ENCODE assay signal across 10 cellular contexts in the genomic region with DNA sequence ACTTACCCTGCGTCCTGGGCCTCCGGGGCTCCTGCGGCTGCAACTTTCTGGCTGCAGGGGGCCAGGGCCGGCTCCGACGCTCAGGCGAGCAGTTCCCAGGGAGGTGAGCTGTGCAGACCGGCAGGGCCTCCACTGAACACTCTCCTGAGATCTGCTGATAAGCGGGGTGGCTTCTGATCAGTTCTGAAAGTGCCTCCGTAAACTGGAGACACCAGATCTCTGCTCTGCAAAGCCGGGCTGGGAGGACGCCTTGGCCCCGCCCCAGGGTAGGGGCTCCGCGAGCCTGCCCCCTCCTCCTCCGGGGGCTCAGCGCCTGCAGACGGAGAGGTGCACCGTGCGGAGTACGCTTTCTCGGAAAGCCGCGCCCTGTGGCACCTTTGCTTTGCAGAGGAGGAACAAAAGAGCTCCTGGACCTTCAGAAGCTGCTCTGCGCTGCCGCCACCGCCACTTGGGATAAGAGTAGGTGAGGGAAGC.
DNase-seq lines count a peak whose midpoint lies in the region; ATAC-seq, FAIRE-seq and TF ChIP-seq lines count a peak whose summit lies in the region.
"Had no signal": no experiment of that assay in that cellular context is flagged by ENCODE, and none has a peak within 500 bp of the region (broad histone marks: within the 10 kb centered on the region; RNA-seq: fewer than 3 reads in every experiment).

No MANE protein-coding gene starts in this region.

- intact Hi-C loops in activated naive CD4-positive, alpha-beta T cell treated with anti-CD3 and anti-CD28 coated beads for 36 hours (cut with micrococcal nuclease), result loop anchor here (5.0 kb wide), 1 partner anchor 111 kb away; no protein-coding TSS in a partner anchor
- intact Hi-C loops in left colon (cut with DNase I, micrococcal nuclease), result no loop called here

- no peak for TF ChIP-seq POLR2A in H54 (IDR thresholded peaks at IDR 0.05; ENCODE audit: low read depth, low read length)

- FAIRE-seq in H54 (lab: Jason Lieb, UNC), result no peak

- peaks cover 6% of the 10 kb centered on the region for H3K4me1 Mint-ChIP-seq in activated naive CD4-positive, alpha-beta T cell treated with anti-CD3 and anti-CD28 coated beads for 36 hours (ENCODE audit: low read depth)
- peaks cover 5% of the 10 kb centered on the region for H3K4me1 Mint-ChIP-seq in type B pancreatic cell (ENCODE audit: unreplicated experiment)
- H3K4me1 Mint-ChIP-seq: memory B cell had no signal

- H3K9me3 Mint-ChIP-seq in activated naive CD4-positive, alpha-beta T cell treated with anti-CD3 and anti-CD28 coated beads for 36 hours, result no peaks in the 10 kb centered on the region
- H3K9me3 Mint-ChIP-seq in type B pancreatic cell, result no peaks in the 10 kb centered on the region
- H3K9me3 Mint-ChIP-seq: memory B cell had no signal

- peak; percentile 25 for DNase-seq in activated naive CD4-positive, alpha-beta T cell treated with anti-CD3 and anti-CD28 coated beads for 36 hours
- no peak for DNase-seq in activated naive CD4-positive, alpha-beta T cell treated with Interleukin-2 at 50 U/mL for 16 hours
- DNase-seq in astrocyte of the hippocampus (ENCODE audit: low read depth, low spot score) (peak; percentile 70), left colon (peak in 1 of 2 donors; percentile 55), type B pancreatic cell (ENCODE audit: extremely low spot score, unreplicated experiment) (no peak), H54 (ENCODE audit: insufficient read length, low spot score) (no peak), A172 (ENCODE audit: low spot score) (no peak)

- H3K27me3 Mint-ChIP-seq in activated naive CD4-positive, alpha-beta T cell treated with anti-CD3 and anti-CD28 coated beads for 36 hours (ENCODE audit: low read depth), result no peaks in the 10 kb centered on the region
- no peaks in the 10 kb centered on the region for H3K27me3 Mint-ChIP-seq in type B pancreatic cell
- H3K27me3 Mint-ChIP-seq: memory B cell had no signal

- H3K27ac Mint-ChIP-seq in activated naive CD4-positive, alpha-beta T cell treated with anti-CD3 and anti-CD28 coated beads for 36 hours, result no peak overlapping the region
- H3K27ac Mint-ChIP-seq in type B pancreatic cell, result peak overlapping the region; percentile 9
- H3K27ac Mint-ChIP-seq: memory B cell had no signal

- CTCF ChIA-PET in activated naive CD4-positive, alpha-beta T cell treated with anti-CD3 and anti-CD28 coated beads for 36 hours (lab: Charles Lee), result interaction anchor here (0.9 to 1.7 kb wide), 2 partner anchors 9 to 11 kb away, joined by 3 to 4 read pairs; no protein-coding TSS in a partner anchor

- TF ChIP-seq CTCF in type B pancreatic cell (conservative IDR thresholded peaks at IDR 0.05), result peak; percentile 62

- no peak overlapping the region for H3K4me3 Mint-ChIP-seq in activated naive CD4-positive, alpha-beta T cell treated with anti-CD3 and anti-CD28 coated beads for 36 hours
- peak overlapping the region; percentile 79 for H3K4me3 Mint-ChIP-seq in type B pancreatic cell
- H3K4me3 Mint-ChIP-seq: memory B cell had no signal

- ATAC-seq in left colon (peak; percentile 89), GM21367 (IDR thresholded peaks at IDR 0.05; ENCODE audit: unreplicated experiment) (no peak)
- ATAC-seq: Panc1 had no signal

- H3K36me3 Mint-ChIP-seq in activated naive CD4-positive, alpha-beta T cell treated with anti-CD3 and anti-CD28 coated beads for 36 hours (ENCODE audit: low read depth), result peaks cover 4% of the 10 kb centered on the region
- no peaks in the 10 kb centered on the region for H3K36me3 Mint-ChIP-seq in type B pancreatic cell

Comparison
In these comparisons a context has a peak if more than half of its experiments do, and no peak if none do; other contexts are left out.
1. DNase-seq: peak in activated naive CD4-positive, alpha-beta T cell treated with anti-CD3 and anti-CD28 coated beads for 36 hours (single experiment) and astrocyte of the hippocampus (single experiment); none in activated naive CD4-positive, alpha-beta T cell treated with Interleukin-2 at 50 U/mL for 16 hours (single experiment), type B pancreatic cell (single experiment), H54 (single experiment) and A172 (single experiment).